In genomic region chr1:240562111-240562590, GRCh38 we compare ENCODE assay signal across 1 cellular context.
TF ChIP-seq lines count a peak whose summit lies in the region.

No MANE protein-coding gene starts in this region.

TF ChIP-seq in GM12878, 131 proteins besides CTCF, POLR2A, EP300 and RAD21 (continued from another document):
- TF ChIP-seq MEF2B (IDR thresholded peaks at IDR 0.05; ENCODE audit: partially characterized antibody, poor library complexity, severe bottlenecking) = peak; percentile 62
- TF ChIP-seq TBL1XR1 (IDR thresholded peaks at IDR 0.05; ENCODE audit: low read depth, low read length) = no peak
- TF ChIP-seq ATF7 (IDR thresholded peaks at IDR 0.05; ENCODE audit: low read depth) = peak; percentile 22; the same call in 1 of the 2 replicates
- TF ChIP-seq NFYA (IDR thresholded peaks at IDR 0.05; ENCODE audit: borderline replicate concordance, low read depth, low read length) = no peak
- no peak for TF ChIP-seq GABPA (IDR thresholded peaks at IDR 0.05; ENCODE audit: low read depth)
- no peak for TF ChIP-seq CREB1 (IDR thresholded peaks at IDR 0.05; ENCODE audit: low read depth)
- TF ChIP-seq POLR2AphosphoS2 (IDR thresholded peaks at IDR 0.05; ENCODE audit: low read depth, low read length) = no peak
- no peak for TF ChIP-seq REST (IDR thresholded peaks at IDR 0.05; ENCODE audit: low read depth, low read length)
- no peak for TF ChIP-seq MYB (IDR thresholded peaks at IDR 0.05; ENCODE audit: borderline replicate concordance, low read depth, low read length)
